ENCODE assay signal across 8 cellular contexts in genomic region chr18:2497797-2498196, GRCh38.
"Had no signal": no experiment of that assay in that cellular context is flagged by ENCODE, and none has a peak within 500 bp of the region (broad histone marks: within the 10 kb centered on the region; RNA-seq: fewer than 3 reads in every experiment).

No MANE protein-coding gene starts in this region.

- FAIRE-seq: HepG2 had no signal

- H3K27ac ChIP-seq: HL-60 had no signal

- H3K4me1 ChIP-seq: HAP-1 had no signal

- H3K36me3 ChIP-seq: HAP-1 had no signal

- H3K9me3 ChIP-seq: HAP-1 had no signal

- ATAC-seq: GM23338, HCT116, HepG2 had no signal

- H3K4me2 ChIP-seq: GM23338 had no signal

- H3K4me3 ChIP-seq: GM23338, HAP-1 had no signal

- DNase-seq: H7, HFFc6, KBM-7 had no signal
